In the genomic region with DNA sequence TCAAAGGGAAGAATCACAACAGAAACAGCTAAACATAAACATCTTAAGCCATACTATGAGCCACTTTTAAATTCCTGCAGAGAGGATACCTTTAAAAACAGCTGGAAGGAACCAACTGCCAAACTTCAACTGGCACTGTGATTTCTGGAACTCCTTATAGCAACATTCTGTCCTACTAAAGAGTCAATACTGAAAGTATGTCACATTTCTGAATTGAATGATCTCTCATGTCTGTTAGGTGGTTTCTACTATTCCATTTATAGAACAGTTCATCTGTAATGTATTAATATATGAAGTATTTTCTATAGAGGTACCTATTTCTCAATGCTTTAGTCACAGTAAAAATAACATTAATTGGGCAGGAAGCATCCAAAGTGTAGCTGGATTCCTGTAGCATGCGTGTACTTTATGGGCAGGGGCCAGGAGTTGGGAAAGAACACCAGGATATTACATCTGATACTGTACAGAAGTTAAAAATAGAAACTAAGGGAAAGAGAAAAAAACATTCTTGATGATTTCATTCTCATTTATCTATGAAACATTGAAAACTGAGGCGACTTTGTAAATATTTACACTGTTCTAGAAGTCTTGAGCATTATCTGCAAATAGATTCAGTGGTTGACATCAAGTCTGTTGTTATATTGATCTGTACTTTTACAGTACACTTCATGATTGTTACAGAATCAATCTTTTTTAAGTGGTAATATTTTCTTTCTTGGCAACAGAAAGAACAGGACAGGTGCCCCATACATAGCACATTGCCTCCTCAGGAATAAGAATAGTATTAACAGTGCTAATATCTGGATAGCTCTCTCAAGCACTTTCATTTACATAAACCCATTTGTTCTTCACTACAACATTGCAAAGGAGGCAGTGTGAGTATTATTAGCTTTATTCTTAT, we compare ENCODE assay signal across 9 cellular contexts. TPM values are rescaled to one million over a fixed set of nuclear protein-coding genes. Genes with fewer than 3 reads are reported as not detected.
DNase-seq lines count a peak whose midpoint lies in the region; ATAC-seq and TF ChIP-seq lines count a peak whose summit lies in the region.
"Had no signal": no experiment of that assay in that cellular context is flagged by ENCODE, and none has a peak within 500 bp of the region (broad histone marks: within the 10 kb centered on the region; RNA-seq: fewer than 3 reads in every experiment).

No MANE protein-coding gene starts in this region.

- peaks cover 2% of the 10 kb centered on the region for H3K4me1 Mint-ChIP-seq in activated CD8-positive, alpha-beta memory T cell treated with anti-CD3 and anti-CD28 coated beads, Interleukin-2, amount 10 ng/mL, durations not matched to agents 7 days and 5 days

- H3K27me3 ChIP-seq in SJSA1 (replicated peaks) (no peaks in the 10 kb centered on the region), vagina (no peaks in the 10 kb centered on the region), spleen (replicated peaks in 1 of 7) (no peaks in the 10 kb centered on the region)

- intact Hi-C loops in left ventricle myocardium superior (cut with micrococcal nuclease): no loop called here
- intact Hi-C loops in vagina (cut with DNase I): no loop called here
- intact Hi-C loops in spleen (cut with DNase I; ENCODE audit: low total_unique reads): no loop called here

- DNase-seq in SJSA1 (ENCODE audit: low read depth in 1 of 2, low spot score in 2 of 2) (peak; percentile 87 to 91), left ventricle myocardium superior (no peak), vagina (ENCODE audit: extremely low spot score in 2 of 2) (no peak), islet precursor cell (no peak), spleen (no peak)
- DNase-seq in activated CD8-positive, alpha-beta memory T cell treated with anti-CD3 and anti-CD28 coated beads, Interleukin-2, amount 10 ng/mL, durations not matched to agents 7 days and 5 days: no peak

- no peak overlapping the region for H3K4me3 Mint-ChIP-seq in activated CD8-positive, alpha-beta memory T cell treated with anti-CD3 and anti-CD28 coated beads, Interleukin-2, amount 10 ng/mL, durations not matched to agents 7 days and 5 days
- H3K4me3 Mint-ChIP-seq: T-helper 1 cell treated with Interleukin-12 subunit alpha and Interleukin-12 subunit beta and Interleukin-4 antibody, amounts not matched to agents 30 μg/mL and 1 μg/mL, for 36 hours had no signal

- no peak overlapping the region for H3K27ac Mint-ChIP-seq in activated CD8-positive, alpha-beta memory T cell treated with anti-CD3 and anti-CD28 coated beads, Interleukin-2, amount 10 ng/mL, durations not matched to agents 7 days and 5 days
- H3K27ac Mint-ChIP-seq: T-helper 1 cell treated with Interleukin-12 subunit alpha and Interleukin-12 subunit beta and Interleukin-4 antibody, amounts not matched to agents 30 μg/mL and 1 μg/mL, for 36 hours had no signal

- WGBS in spleen, 5 donors: 39 to 71% (median 45%) methylated on average over 2 of the region's 2 CpGs

- H3K27ac ChIP-seq in SJSA1 (peak overlapping the region; percentile 95), vagina (peak overlapping the region; percentile 28), spleen (peak overlapping the region in 4 of 8 donors; percentile 10 to 48 (median 20))

- H3K36me3 ChIP-seq in SJSA1 (no peaks in the 10 kb centered on the region), vagina (no peaks in the 10 kb centered on the region), spleen (no peaks in the 10 kb centered on the region)

- ATAC-seq in GM18519 (IDR thresholded peaks at IDR 0.05; ENCODE audit: low FRiP score, unreplicated experiment): peak; percentile 81
- peak; percentile 82 for ATAC-seq in HG02870 (IDR thresholded peaks at IDR 0.05; ENCODE audit: unreplicated experiment)
- ATAC-seq in left ventricle myocardium superior: peak; percentile 65
- no peak for ATAC-seq in activated CD8-positive, alpha-beta memory T cell treated with anti-CD3 and anti-CD28 coated beads, Interleukin-2, amount 10 ng/mL, durations not matched to agents 7 days and 5 days

- CTCF ChIA-PET in activated CD8-positive, alpha-beta memory T cell treated with anti-CD3 and anti-CD28 coated beads, Interleukin-2, amount 10 ng/mL, durations not matched to agents 7 days and 5 days (lab: Charles Lee): no interaction called here

- TF ChIP-seq POLR2A in vagina (IDR thresholded peaks at IDR 0.05) (no peak), spleen (IDR thresholded peaks at IDR 0.05) (no peak)

- no peaks in the 10 kb centered on the region for H3K9me3 Mint-ChIP-seq in activated CD8-positive, alpha-beta memory T cell treated with anti-CD3 and anti-CD28 coated beads, Interleukin-2, amount 10 ng/mL, durations not matched to agents 7 days and 5 days (ENCODE audit: low read depth)
- H3K9me3 Mint-ChIP-seq: T-helper 1 cell treated with Interleukin-12 subunit alpha and Interleukin-12 subunit beta and Interleukin-4 antibody, amounts not matched to agents 30 μg/mL and 1 μg/mL, for 36 hours had no signal

- peaks cover 29% of the 10 kb centered on the region for H3K4me1 ChIP-seq in SJSA1 (replicated peaks)
- H3K4me1 ChIP-seq in vagina: peaks cover 10% of the 10 kb centered on the region
- peaks cover 0 to 17% (median 6%) of the 10 kb centered on the region in 6 donors for H3K4me1 ChIP-seq in spleen

- TF ChIP-seq CTCF in vagina (IDR thresholded peaks at IDR 0.05): no peak
- TF ChIP-seq CTCF in spleen (IDR thresholded peaks at IDR 0.05 in 8 of 11, conservative IDR thresholded peaks at IDR 0.05 in 3 of 11): no peak

- no peaks in the 10 kb centered on the region for H3K36me3 Mint-ChIP-seq in activated CD8-positive, alpha-beta memory T cell treated with anti-CD3 and anti-CD28 coated beads, Interleukin-2, amount 10 ng/mL, durations not matched to agents 7 days and 5 days

- peaks cover 6% of the 10 kb centered on the region for H3K27me3 Mint-ChIP-seq in activated CD8-positive, alpha-beta memory T cell treated with anti-CD3 and anti-CD28 coated beads, Interleukin-2, amount 10 ng/mL, durations not matched to agents 7 days and 5 days

- H3K9me3 ChIP-seq in SJSA1 (replicated peaks) (no peaks in the 10 kb centered on the region), vagina (no peaks in the 10 kb centered on the region), spleen (no peaks in the 10 kb centered on the region)

- H3K4me3 ChIP-seq in SJSA1 (no peak overlapping the region), vagina (no peak overlapping the region), spleen (no peak overlapping the region)

RNA-seq across cellular contexts. Expression of a gene that starts 6.1 kb away (rescaled TPM):
- 25.1 and 32.0 TPM in 2 replicates for total RNA-seq in SJSA1 (2014; rRNA removed; shearing (Covaris generic))
- total RNA-seq in left ventricle myocardium superior: 8.8 TPM
- 8.8 TPM for total RNA-seq in vagina
- 10 to 100 TPM; 20.0 to 34.8 (median 23.1) TPM for total RNA-seq in spleen
- polyA plus RNA-seq in spleen: 1 to 10 TPM; 4.4 to 6.3 (median 5.2) TPM
- total RNA-seq in activated CD8-positive, alpha-beta memory T cell treated with anti-CD3 and anti-CD28 coated beads, Interleukin-2, amount 10 ng/mL, durations not matched to agents 7 days and 5 days: 10 to 100 TPM; 11.9 to 20.6 TPM

Comparison
In these comparisons a context has a peak if more than half of its experiments do, and no peak if none do; other contexts are left out.
1. DNase-seq: peak in SJSA1 (2 of 2); none in left ventricle myocardium superior (single experiment), vagina (0 of 2), islet precursor cell (single experiment), spleen (single experiment) and activated CD8-positive, alpha-beta memory T cell treated with anti-CD3 and anti-CD28 coated beads, Interleukin-2, amount 10 ng/mL, durations not matched to agents 7 days and 5 days (single experiment).